In genomic region chr6:42239333-42239732, GRCh38 we compare ENCODE assay signal across 16 cellular contexts. TPM values are rescaled to one million over a fixed set of nuclear protein-coding genes. Genes with fewer than 3 reads are reported as not detected.
DNase-seq lines count a peak whose midpoint lies in the region; ATAC-seq and TF ChIP-seq lines count a peak whose summit lies in the region.
"Had no signal": no experiment of that assay in that cellular context is flagged by ENCODE, and none has a peak within 500 bp of the region (broad histone marks: within the 10 kb centered on the region; RNA-seq: fewer than 3 reads in every experiment).

No MANE protein-coding gene starts in this region.

- intact Hi-C loops in esophagus squamous epithelium (cut with DNase I), result no loop called here
- intact Hi-C loops in OCI-LY7 (cut with micrococcal nuclease; ENCODE audit: unreplicated experiment), result no loop called here

- no peaks in the 10 kb centered on the region for H3K9me2 ChIP-seq in OCI-LY7 (ENCODE audit: insufficient read depth, low read length)

- peak overlapping the region; percentile 18; the same call in 1 of the 2 replicates for H3K9ac ChIP-seq in OCI-LY3 (ENCODE audit: low read length)

- peaks cover 34% of the 10 kb centered on the region for H3K36me3 ChIP-seq in OCI-LY3 (replicated peaks; ENCODE audit: low read depth, low read length)
- H3K36me3 ChIP-seq in esophagus squamous epithelium, result peaks cover 0 to 77% (median 0%) of the 10 kb centered on the region in 3 donors
- peaks cover 23% of the 10 kb centered on the region for H3K36me3 ChIP-seq in OCI-LY7 (ENCODE audit: insufficient read depth, low read length)
- H3K36me3 ChIP-seq: gastrocnemius medialis had no signal

- peaks cover 60% of the 10 kb centered on the region for H3K4me1 ChIP-seq in OCI-LY3 (ENCODE audit: low read length)
- H3K4me1 ChIP-seq in esophagus squamous epithelium, result peaks cover 5 to 52% (median 12%) of the 10 kb centered on the region in 3 donors
- no peaks in the 10 kb centered on the region for H3K4me1 ChIP-seq in OCI-LY7 (ENCODE audit: insufficient read depth, low read length, poor library complexity, severe bottlenecking)
- H3K4me1 ChIP-seq: BE2C, gastrocnemius medialis had no signal

- no peaks in the 10 kb centered on the region for H3K9me3 ChIP-seq in OCI-LY3 (ENCODE audit: insufficient read depth, low read length)
- H3K9me3 ChIP-seq in esophagus squamous epithelium, result no peaks in the 10 kb centered on the region
- no peaks in the 10 kb centered on the region for H3K9me3 ChIP-seq in OCI-LY7 (ENCODE audit: low read length)
- H3K9me3 ChIP-seq: BE2C, gastrocnemius medialis, neutrophil had no signal

- H3K36me3 Mint-ChIP-seq in activated naive CD4-positive, alpha-beta T cell treated with anti-CD3 and anti-CD28 coated beads, Interleukin-2, amount 50 U/mL, for 72 hours, result peaks cover 0 to 4% of the 10 kb centered on the region in 2 donors
- peaks cover 0 to 3% of the 10 kb centered on the region in 2 donors for H3K36me3 Mint-ChIP-seq in stimulated activated naive B cell treated with anti-CD40 and anti-IgM and Interleukin-4, amounts not matched to agents 10 μg/mL and 1 μg/mL and 100 μg/mL, for 72 hours
- H3K36me3 Mint-ChIP-seq: activated naive CD8-positive, alpha-beta T cell treated with anti-CD3 and anti-CD28 coated beads for 36 hours had no signal

- H3K4me3 Mint-ChIP-seq in stimulated activated naive B cell treated with anti-CD40 and anti-IgM and Interleukin-4, amounts not matched to agents 10 μg/mL and 1 μg/mL and 100 μg/mL, for 72 hours, result peak overlapping the region in 1 of 2 donors; percentile 9
- H3K4me3 Mint-ChIP-seq: activated naive CD8-positive, alpha-beta T cell treated with anti-CD3 and anti-CD28 coated beads for 36 hours had no signal

- TF ChIP-seq CTCF in OCI-LY3 (IDR thresholded peaks at IDR 0.05; ENCODE audit: low read depth, low read length), result no peak
- TF ChIP-seq CTCF in esophagus squamous epithelium (IDR thresholded peaks at IDR 0.05), result no peak
- TF ChIP-seq CTCF in OCI-LY7 (conservative IDR thresholded peaks at IDR 0.05; ENCODE audit: low read length), result no peak

- no peaks in the 10 kb centered on the region for H3K27me3 ChIP-seq in OCI-LY3 (ENCODE audit: low read depth, low read length)
- H3K27me3 ChIP-seq in esophagus squamous epithelium, result no peaks in the 10 kb centered on the region
- H3K27me3 ChIP-seq: BE2C, gastrocnemius medialis, neutrophil had no signal

- 0 out of 2 replicates have a peak, but pooled peaks cover 4% of the 10 kb centered on the region for H3K79me2 ChIP-seq in OCI-LY3 (ENCODE audit: low read length)
- H3K79me2 ChIP-seq in OCI-LY7 (ENCODE audit: insufficient read depth, low read depth, low read length), result no peaks in the 10 kb centered on the region

- no peaks in the 10 kb centered on the region for H3K27me3 Mint-ChIP-seq in stimulated activated naive B cell treated with anti-CD40 and anti-IgM and Interleukin-4, amounts not matched to agents 10 μg/mL and 1 μg/mL and 100 μg/mL, for 72 hours
- H3K27me3 Mint-ChIP-seq: activated naive CD8-positive, alpha-beta T cell treated with anti-CD3 and anti-CD28 coated beads for 36 hours had no signal

- H3K27ac ChIP-seq in OCI-LY3 (ENCODE audit: low read length) (peak overlapping the region; percentile 81), esophagus squamous epithelium (peak overlapping the region; percentile 80 to 88 (median 88)), OCI-LY7 (ENCODE audit: low read depth, low read length, poor library complexity, severe bottlenecking) (no peak overlapping the region)
- H3K27ac ChIP-seq: gastrocnemius medialis, neutrophil had no signal

- peak overlapping the region; percentile 1 to 33 for H3K27ac Mint-ChIP-seq in activated naive CD4-positive, alpha-beta T cell treated with anti-CD3 and anti-CD28 coated beads, Interleukin-2, amount 50 U/mL, for 72 hours
- H3K27ac Mint-ChIP-seq in stimulated activated naive B cell treated with anti-CD40 and anti-IgM and Interleukin-4, amounts not matched to agents 10 μg/mL and 1 μg/mL and 100 μg/mL, for 72 hours, result no peak overlapping the region
- H3K27ac Mint-ChIP-seq: activated naive CD8-positive, alpha-beta T cell treated with anti-CD3 and anti-CD28 coated beads for 36 hours had no signal

- no TSS peak for BruUV-seq in OCI-LY7 (replicated peaks; lab: Mats Ljungman, UMichigan)

- H3K9me3 Mint-ChIP-seq in activated naive CD4-positive, alpha-beta T cell treated with anti-CD3 and anti-CD28 coated beads, Interleukin-2, amount 50 U/mL, for 72 hours, result no peaks in the 10 kb centered on the region
- no peaks in the 10 kb centered on the region for H3K9me3 Mint-ChIP-seq in stimulated activated naive B cell treated with anti-CD40 and anti-IgM and Interleukin-4, amounts not matched to agents 10 μg/mL and 1 μg/mL and 100 μg/mL, for 72 hours
- H3K9me3 Mint-ChIP-seq: activated naive CD8-positive, alpha-beta T cell treated with anti-CD3 and anti-CD28 coated beads for 36 hours had no signal

- POLR2A ChIA-PET in OCI-LY7 (lab: Charles Lee), result no interaction called here

- H2AFZ ChIP-seq in OCI-LY3 (ENCODE audit: low read depth, low read length) (no peak overlapping the region), OCI-LY7 (ENCODE audit: low read length) (no peak overlapping the region)

- H3K4me2 ChIP-seq in OCI-LY3 (ENCODE audit: low read length), result peak overlapping the region; percentile 70
- H3K4me2 ChIP-seq in OCI-LY7 (ENCODE audit: low read length), result no peak overlapping the region

- no peak for ATAC-seq in activated naive CD4-positive, alpha-beta T cell treated with anti-CD3 and anti-CD28 coated beads, Interleukin-2, amount 50 U/mL, for 72 hours
- ATAC-seq in stimulated activated naive B cell treated with anti-CD40 and anti-IgM and Interleukin-4, amounts not matched to agents 10 μg/mL and 1 μg/mL and 100 μg/mL, for 72 hours (replicated peaks), result peak; percentile 16 to 33
- ATAC-seq: gastrocnemius medialis had no signal

- no peaks in the 10 kb centered on the region for H4K20me1 ChIP-seq in OCI-LY3 (ENCODE audit: insufficient read depth, low read length)
- no peaks in the 10 kb centered on the region for H4K20me1 ChIP-seq in OCI-LY7 (ENCODE audit: insufficient read depth, low read length)

- TF ChIP-seq POLR2A in esophagus squamous epithelium (IDR thresholded peaks at IDR 0.05), result no peak

- no peak for DNase-seq in activated naive CD4-positive, alpha-beta T cell treated with anti-CD3 and anti-CD28 coated beads, Interleukin-2, amount 50 U/mL, for 72 hours (ENCODE audit: low spot score in 2 of 2)
- DNase-seq in activated naive CD4-positive, alpha-beta T cell treated with Interleukin-2 at 50 U/mL for 16 hours, result no peak
- no peak for DNase-seq in esophagus squamous epithelium (lab: John Stamatoyannopoulos, UW)
- DNase-seq in stimulated activated naive B cell treated with anti-CD40 and anti-IgM and Interleukin-4, amounts not matched to agents 10 μg/mL and 1 μg/mL and 100 μg/mL, for 72 hours, result no peak
- DNase-seq in NCI-H2029 (lab: John Stamatoyannopoulos, UW), result no peak
- DNase-seq in OCI-LY7 (ENCODE audit: low spot score), result no peak
- no peak for DNase-seq in DMS114 treated with DMSO at 0.1 percent for 48 hours (lab: John Stamatoyannopoulos, UW; ENCODE audit: unreplicated experiment)
- DNase-seq: activated CD4-positive, alpha-beta T cell treated with anti-CD3 and anti-CD28 coated beads for 48 hours; activated naive CD8-positive, alpha-beta T cell treated with anti-CD3 and anti-CD28 coated beads for 36 hours; BE2C; gastrocnemius medialis; kidney glomerular epithelial cell; stimulated activated naive CD4-positive, alpha-beta T cell; SW 1271 had no signal

- peaks cover 25 to 34% of the 10 kb centered on the region in 2 donors for H3K4me1 Mint-ChIP-seq in stimulated activated naive B cell treated with anti-CD40 and anti-IgM and Interleukin-4, amounts not matched to agents 10 μg/mL and 1 μg/mL and 100 μg/mL, for 72 hours

- CTCF ChIA-PET in OCI-LY7 (lab: Charles Lee; ENCODE audit: unreplicated experiment), result no interaction called here

- 45 to 50% methylated on average over 3 to 4 of the region's 5 CpGs for WGBS in esophagus squamous epithelium, 2 donors

- H3K4me3 ChIP-seq in OCI-LY3 (ENCODE audit: low read length), result no peak overlapping the region; the same call in 1 of the 2 replicates
- H3K4me3 ChIP-seq in esophagus squamous epithelium, result no peak overlapping the region
- no peak overlapping the region for H3K4me3 ChIP-seq in OCI-LY7 (ENCODE audit: low read depth, low read length, poor library complexity, severe bottlenecking)
- H3K4me3 ChIP-seq: gastrocnemius medialis had no signal

RNA-seq across cellular contexts. Expression of gene MRPS10, which starts 21.7 kb away (rescaled TPM):
- 10 to 100 TPM; 30.8 to 37.4 TPM for total RNA-seq in activated naive CD4-positive, alpha-beta T cell treated with anti-CD3 and anti-CD28 coated beads, Interleukin-2, amount 50 U/mL, for 72 hours
- 10 to 100 TPM; 40.3 to 70.3 (median 46.2) TPM for total RNA-seq in esophagus squamous epithelium
- 25.1 and 25.8 TPM in 2 replicates for total RNA-seq in OCI-LY7 (2014; rRNA removed; shearing (Covaris generic))
- 44.6 and 45.0 TPM in 2 replicates for total RNA-seq in OCI-LY7 (2022)

RNA-seq across cellular contexts. Expression of gene GUCA1B, which starts 44.6 kb away (rescaled TPM):
- total RNA-seq in activated naive CD4-positive, alpha-beta T cell treated with anti-CD3 and anti-CD28 coated beads, Interleukin-2, amount 50 U/mL, for 72 hours, result 1 to 10 TPM; 2.7 to 7.6 TPM
- total RNA-seq in esophagus squamous epithelium, result 1 to 10 TPM in 1 of 4 donors, under 1 TPM in 3; 0.22 to 2.8 (median 0.61) TPM
- 1.4 and 1.9 TPM in 2 replicates for total RNA-seq in OCI-LY7 (2014; rRNA removed; shearing (Covaris generic))
- 3.0 and 4.3 TPM in 2 replicates for total RNA-seq in OCI-LY7 (2022)

Comparison
In these comparisons a context has a peak if more than half of its experiments do, and no peak if none do; other contexts are left out.
1. ATAC-seq: peak in stimulated activated naive B cell treated with anti-CD40 and anti-IgM and Interleukin-4, amounts not matched to agents 10 μg/mL and 1 μg/mL and 100 μg/mL, for 72 hours (2 of 2); none in activated naive CD4-positive, alpha-beta T cell treated with anti-CD3 and anti-CD28 coated beads, Interleukin-2, amount 50 U/mL, for 72 hours (0 of 2).